Comparison of ENCODE assay signal across 8 cellular contexts in genomic region chr6:157236040-157236725, GRCh38.
DNase-seq lines count a peak whose midpoint lies in the region; ATAC-seq and TF ChIP-seq lines count a peak whose summit lies in the region.

No MANE protein-coding gene starts in this region.

- no peaks in the 10 kb centered on the region for H3K9me3 ChIP-seq in cardiac muscle cell (ENCODE audit: low read depth)

- CTCF ChIA-PET in GM10248 (lab: Yijun Ruan, JAX) = interaction anchor here (1.0 to 2.0 kb wide), 12 partner anchors 9 to 65 kb away, joined by 3 to 8 read pairs (median 3); no protein-coding TSS in a partner anchor

- peak overlapping the region; percentile 30 for H3K4me3 ChIP-seq in cardiac muscle cell
- H3K4me3 ChIP-seq in retinal pigment epithelial cell (ENCODE audit: low read length) = peak overlapping the region; percentile 47

- peaks cover 67% of the 10 kb centered on the region for H3K27me3 ChIP-seq in cardiac muscle cell

- H3K4me1 ChIP-seq in cardiac muscle cell (ENCODE audit: low read depth) = no peaks in the 10 kb centered on the region

- ATAC-seq in GM18909 (IDR thresholded peaks at IDR 0.05; ENCODE audit: poor library complexity, unreplicated experiment) (peak; percentile 40), SK-N-SH treated with all-trans-retinoic acid at 6 μM for 48 hours (no peak)

- no peak for TF ChIP-seq CTCF in cardiac muscle cell (IDR thresholded peaks at IDR 0.05; ENCODE audit: low read depth, low read length)
- TF ChIP-seq CTCF in retinal pigment epithelial cell (conservative IDR thresholded peaks at IDR 0.05; ENCODE audit: low read depth, low read length) = no peak
- TF ChIP-seq CTCF in GM10248 (IDR thresholded peaks at IDR 0.05; ENCODE audit: control extremely low read depth, extremely low read depth, low read depth, missing control alignments) = no peak

- DNase-seq in activated CD8-positive, alpha-beta memory T cell treated with anti-CD3 and anti-CD28 coated beads, Interleukin-2, amount 50 U/mL, for 4 hours = peak; percentile 33
- DNase-seq in cardiac muscle cell (ENCODE audit: low read depth in 1 of 2, low spot score in 1 of 2) (peak in 1 of 2 donors; percentile 18), retinal pigment epithelial cell (ENCODE audit: low read depth) (no peak), medulla oblongata (ENCODE audit: extremely low spot score) (no peak), GM10248 (ENCODE audit: extremely low spot score) (no peak)
- no peak for DNase-seq in activated CD4-positive, alpha-beta T cell treated with anti-CD3 and anti-CD28 coated beads for 48 hours

- POLR2A ChIA-PET in GM10248 (lab: Yijun Ruan, JAX) = no interaction called here

- H3K27ac ChIP-seq in cardiac muscle cell = no peak overlapping the region

- no peaks in the 10 kb centered on the region for H3K36me3 ChIP-seq in cardiac muscle cell

TF ChIP-seq in SK-N-SH treated with all-trans-retinoic acid at 6 μM for 48 hours, 23 proteins besides CTCF, POLR2A, EP300 and RAD21:
- TF ChIP-seq ZNF565 (CRISPR knock-in tag; conservative IDR thresholded peaks at IDR 0.05; ENCODE audit: low read depth) (no peak), GLIS3 (CRISPR knock-in tag; IDR thresholded peaks at IDR 0.05) (no peak), PATZ1 (CRISPR knock-in tag; IDR thresholded peaks at IDR 0.05; ENCODE audit: borderline replicate concordance) (no peak), CREB5 (CRISPR knock-in tag; IDR thresholded peaks at IDR 0.05; ENCODE audit: low read depth) (no peak)
